20 cellular contexts compared by ENCODE assay signal in the genomic region with DNA sequence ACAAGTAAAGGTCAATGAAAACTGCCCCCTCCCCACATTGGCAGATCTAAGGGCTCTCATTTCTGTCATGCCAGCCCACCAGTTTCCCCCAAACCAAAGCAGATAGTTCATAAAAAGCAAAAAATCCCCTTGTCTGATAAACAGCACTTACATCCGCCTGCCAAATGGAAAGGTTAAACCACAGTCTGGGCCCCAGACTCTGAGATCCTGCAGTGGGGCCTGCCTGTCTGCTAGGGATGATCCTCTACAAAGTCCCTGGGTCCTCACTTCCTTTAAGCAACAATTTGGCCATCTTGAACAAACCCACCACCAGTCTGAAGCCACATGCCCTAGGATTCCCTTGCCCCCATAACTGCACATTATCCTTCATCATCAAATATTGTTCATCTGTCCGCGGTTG.
DNase-seq lines count a peak whose midpoint lies in the region; ATAC-seq lines count a peak whose summit lies in the region.
"Had no signal": no experiment of that assay in that cellular context is flagged by ENCODE, and none has a peak within 500 bp of the region (broad histone marks: within the 10 kb centered on the region; RNA-seq: fewer than 3 reads in every experiment).

No MANE protein-coding gene starts in this region.

- H3K27ac Mint-ChIP-seq in activated T-cell treated with anti-CD3 and anti-CD28 coated beads, Interleukin-2, amount 50 U/mL, for 24 hours = peak overlapping the region; percentile 82
- H3K27ac Mint-ChIP-seq in T-helper 2 cell treated with Interferon-gamma antibody and Interleukin-4, amounts not matched to agents 5 μg/mL and 100 μg/mL, for 36 hours = peak overlapping the region; percentile 28
- peak overlapping the region; percentile 97 for H3K27ac Mint-ChIP-seq in activated naive CD8-positive, alpha-beta T cell
- H3K27ac Mint-ChIP-seq in stimulated activated naive B cell treated with anti-CD40 and anti-IgM and Interleukin-4, amounts not matched to agents 10 μg/mL and 1 μg/mL and 100 μg/mL, for 72 hours = peak overlapping the region; percentile 26
- H3K27ac Mint-ChIP-seq: memory B cell, type B pancreatic cell had no signal

- peaks cover 86% of the 10 kb centered on the region for H3K36me3 Mint-ChIP-seq in activated T-cell treated with anti-CD3 and anti-CD28 coated beads, Interleukin-2, amount 50 U/mL, for 24 hours (ENCODE audit: low read depth)
- H3K36me3 Mint-ChIP-seq in T-helper 2 cell treated with Interferon-gamma antibody and Interleukin-4, amounts not matched to agents 5 μg/mL and 100 μg/mL, for 36 hours (ENCODE audit: low read depth) = peaks cover 66% of the 10 kb centered on the region
- peaks cover 28% of the 10 kb centered on the region for H3K36me3 Mint-ChIP-seq in activated naive CD8-positive, alpha-beta T cell
- peaks cover 15 to 44% of the 10 kb centered on the region in 2 donors for H3K36me3 Mint-ChIP-seq in stimulated activated naive B cell treated with anti-CD40 and anti-IgM and Interleukin-4, amounts not matched to agents 10 μg/mL and 1 μg/mL and 100 μg/mL, for 72 hours

- no peaks in the 10 kb centered on the region for H3K27me3 Mint-ChIP-seq in activated T-cell treated with anti-CD3 and anti-CD28 coated beads, Interleukin-2, amount 50 U/mL, for 24 hours
- H3K27me3 Mint-ChIP-seq in T-helper 2 cell treated with Interferon-gamma antibody and Interleukin-4, amounts not matched to agents 5 μg/mL and 100 μg/mL, for 36 hours (ENCODE audit: low read depth) = no peaks in the 10 kb centered on the region
- H3K27me3 Mint-ChIP-seq in activated naive CD8-positive, alpha-beta T cell = no peaks in the 10 kb centered on the region
- H3K27me3 Mint-ChIP-seq in stimulated activated naive B cell treated with anti-CD40 and anti-IgM and Interleukin-4, amounts not matched to agents 10 μg/mL and 1 μg/mL and 100 μg/mL, for 72 hours = no peaks in the 10 kb centered on the region
- H3K27me3 Mint-ChIP-seq: memory B cell, type B pancreatic cell had no signal

- peak overlapping the region; percentile 37 for H3K4me3 Mint-ChIP-seq in activated T-cell treated with anti-CD3 and anti-CD28 coated beads, Interleukin-2, amount 50 U/mL, for 24 hours
- H3K4me3 Mint-ChIP-seq in T-helper 2 cell treated with Interferon-gamma antibody and Interleukin-4, amounts not matched to agents 5 μg/mL and 100 μg/mL, for 36 hours = peak overlapping the region; percentile 2
- H3K4me3 Mint-ChIP-seq in activated naive CD8-positive, alpha-beta T cell = peak overlapping the region; percentile 71
- no peak overlapping the region for H3K4me3 Mint-ChIP-seq in stimulated activated naive B cell treated with anti-CD40 and anti-IgM and Interleukin-4, amounts not matched to agents 10 μg/mL and 1 μg/mL and 100 μg/mL, for 72 hours
- H3K4me3 Mint-ChIP-seq: memory B cell, type B pancreatic cell had no signal

- peak; percentile 36 for DNase-seq in activated T-cell treated with anti-CD3 and anti-CD28 coated beads, Interleukin-2, amount 50 U/mL, for 24 hours
- no peak for DNase-seq in activated T-cell treated with anti-CD3 and anti-CD28 coated beads, Interleukin-2, amount 50 U/mL, for 1 hour
- DNase-seq in T-helper 2 cell treated with Interferon-gamma antibody and Interleukin-4, amounts not matched to agents 5 μg/mL and 100 μg/mL, for 36 hours (ENCODE audit: low spot score) = peak; percentile 23
- no peak for DNase-seq in stimulated activated naive B cell treated with anti-CD40 and anti-IgM and Interleukin-4, amounts not matched to agents 10 μg/mL and 1 μg/mL and 100 μg/mL, for 72 hours
- DNase-seq in NCI-H2107 (lab: John Stamatoyannopoulos, UW) (no peak), SKM-1 treated with dmso at 0.1 percent for 144 hours (lab: John Stamatoyannopoulos, UW; ENCODE audit: unreplicated experiment) (no peak)
- DNase-seq: anterior cingulate cortex; GOT3; head of caudate nucleus; NCI-H1092 treated with DMSO at 0.1 percent for 48 hours; NCI-H1930; NCI-H226; NCI-H82; OCI-M1; stimulated activated CD4-positive, alpha-beta T cell treated with anti-CD3 and anti-CD28 coated beads, Interleukin-4, amount 100 ng/mL, for 24 hours had no signal

- H3K9me3 Mint-ChIP-seq in activated T-cell treated with anti-CD3 and anti-CD28 coated beads, Interleukin-2, amount 50 U/mL, for 24 hours = no peaks in the 10 kb centered on the region
- no peaks in the 10 kb centered on the region for H3K9me3 Mint-ChIP-seq in T-helper 2 cell treated with Interferon-gamma antibody and Interleukin-4, amounts not matched to agents 5 μg/mL and 100 μg/mL, for 36 hours
- H3K9me3 Mint-ChIP-seq in activated naive CD8-positive, alpha-beta T cell (ENCODE audit: low read depth) = no peaks in the 10 kb centered on the region
- no peaks in the 10 kb centered on the region for H3K9me3 Mint-ChIP-seq in stimulated activated naive B cell treated with anti-CD40 and anti-IgM and Interleukin-4, amounts not matched to agents 10 μg/mL and 1 μg/mL and 100 μg/mL, for 72 hours
- H3K9me3 Mint-ChIP-seq: memory B cell, type B pancreatic cell had no signal

- ATAC-seq in stimulated activated naive B cell treated with anti-CD40 and anti-IgM and Interleukin-4, amounts not matched to agents 10 μg/mL and 1 μg/mL and 100 μg/mL, for 72 hours (replicated peaks) = no peak
- ATAC-seq in HG03457 (IDR thresholded peaks at IDR 0.05; ENCODE audit: unreplicated experiment) = no peak
- ATAC-seq: HepG2 had no signal

- peaks cover 45% of the 10 kb centered on the region for H3K4me1 Mint-ChIP-seq in activated T-cell treated with anti-CD3 and anti-CD28 coated beads, Interleukin-2, amount 50 U/mL, for 24 hours (ENCODE audit: low read depth)
- peaks cover 30% of the 10 kb centered on the region for H3K4me1 Mint-ChIP-seq in T-helper 2 cell treated with Interferon-gamma antibody and Interleukin-4, amounts not matched to agents 5 μg/mL and 100 μg/mL, for 36 hours (ENCODE audit: low read depth)
- H3K4me1 Mint-ChIP-seq in activated naive CD8-positive, alpha-beta T cell (ENCODE audit: low read depth) = peaks cover 74% of the 10 kb centered on the region
- H3K4me1 Mint-ChIP-seq in stimulated activated naive B cell treated with anti-CD40 and anti-IgM and Interleukin-4, amounts not matched to agents 10 μg/mL and 1 μg/mL and 100 μg/mL, for 72 hours = peaks cover 3 to 5% of the 10 kb centered on the region in 2 donors
- H3K4me1 Mint-ChIP-seq: memory B cell had no signal

Comparison
In these comparisons a context has a peak if more than half of its experiments do, and no peak if none do; other contexts are left out.
1. DNase-seq: peak in activated T-cell treated with anti-CD3 and anti-CD28 coated beads, Interleukin-2, amount 50 U/mL, for 24 hours (single experiment) and T-helper 2 cell treated with Interferon-gamma antibody and Interleukin-4, amounts not matched to agents 5 μg/mL and 100 μg/mL, for 36 hours (single experiment); none in activated T-cell treated with anti-CD3 and anti-CD28 coated beads, Interleukin-2, amount 50 U/mL, for 1 hour (single experiment), stimulated activated naive B cell treated with anti-CD40 and anti-IgM and Interleukin-4, amounts not matched to agents 10 μg/mL and 1 μg/mL and 100 μg/mL, for 72 hours (single experiment), NCI-H2107 (single experiment) and SKM-1 treated with dmso at 0.1 percent for 144 hours (single experiment).
2. H3K27ac Mint-ChIP-seq: peak in every context shown above with its lines; median percentile 97 in activated naive CD8-positive, alpha-beta T cell; 82 in activated T-cell treated with anti-CD3 and anti-CD28 coated beads, Interleukin-2, amount 50 U/mL, for 24 hours; 28 in T-helper 2 cell treated with Interferon-gamma antibody and Interleukin-4, amounts not matched to agents 5 μg/mL and 100 μg/mL, for 36 hours; 26 in stimulated activated naive B cell treated with anti-CD40 and anti-IgM and Interleukin-4, amounts not matched to agents 10 μg/mL and 1 μg/mL and 100 μg/mL, for 72 hours.
3. H3K4me3 Mint-ChIP-seq: peak in activated T-cell treated with anti-CD3 and anti-CD28 coated beads, Interleukin-2, amount 50 U/mL, for 24 hours (single experiment), T-helper 2 cell treated with Interferon-gamma antibody and Interleukin-4, amounts not matched to agents 5 μg/mL and 100 μg/mL, for 36 hours (single experiment) and activated naive CD8-positive, alpha-beta T cell (single experiment); none in stimulated activated naive B cell treated with anti-CD40 and anti-IgM and Interleukin-4, amounts not matched to agents 10 μg/mL and 1 μg/mL and 100 μg/mL, for 72 hours (0 of 2).